20 cellular contexts compared by ENCODE assay signal in genomic region chr18:49863769-49864615, GRCh38. TPM values are rescaled to one million over a fixed set of nuclear protein-coding genes. Genes with fewer than 3 reads are reported as not detected.
DNase-seq lines count a peak whose midpoint lies in the region; ATAC-seq, FAIRE-seq and TF ChIP-seq lines count a peak whose summit lies in the region.
"Had no signal": no experiment of that assay in that cellular context is flagged by ENCODE, and none has a peak within 500 bp of the region (broad histone marks: within the 10 kb centered on the region; RNA-seq: fewer than 3 reads in every experiment).

No MANE protein-coding gene starts in this region.

- intact Hi-C loops in A673 (cut with micrococcal nuclease; ENCODE audit: unreplicated experiment) (loop anchor here (10.0 kb wide), 1 partner anchor 341 kb away; no protein-coding TSS in a partner anchor), K562 (cut with micrococcal nuclease) (loop anchor here (5.0 to 10.0 kb wide), 3 partner anchors 341 to 563 kb away; no protein-coding TSS in a partner anchor), CD14-positive monocyte (cut with micrococcal nuclease) (no loop called here), Right ventricle myocardium inferior (cut with DNase I) (no loop called here)

- 12% methylated on average over 11 of the region's 26 CpGs for whole genome bisulfite sequencing in K562 (ENCODE audit: insufficient coverage, low coverage, missing lambda C conversion rate)
- WGBS in trophoblast cell (ENCODE audit: extremely low coverage, insufficient coverage, insufficient read length), result no CpG with 5 or more reads among the region's 26 CpGs

- no peaks in the 10 kb centered on the region for H4K20me1 ChIP-seq in K562 (replicated peaks; ENCODE audit: control insufficient read depth, insufficient read depth, low read length)

- H3K9ac ChIP-seq in K562 (ENCODE audit: insufficient read depth in 1 of 2, low read depth in 2 of 2, low read length in 2 of 2) (peak overlapping the region in 1 of 2 experiments; percentile 44; a peak in 2 of 4 replicates), trophoblast cell (ENCODE audit: low read length) (no peak overlapping the region)

- BruUV-seq in A673 (replicated peaks; lab: Mats Ljungman, UMichigan), result no TSS peak
- no TSS peak for BruUV-seq in K562 (replicated peaks; lab: Mats Ljungman, UMichigan)

- peak overlapping the region in 1 of 7 donors; percentile 35 for H3K27ac Mint-ChIP-seq in CD14-positive monocyte
- H3K27ac Mint-ChIP-seq: B cell; CD4-positive, alpha-beta memory T cell had no signal

- peak; percentile 72 for FAIRE-seq in K562 (lab: Jason Lieb, UNC)
- FAIRE-seq: D721Med, GM12892, H1 had no signal

- TF ChIP-seq EP300 in K562 (IDR thresholded peaks at IDR 0.05; ENCODE audit: low read length), result no peak

- TF ChIP-seq CTCF in A673 (conservative IDR thresholded peaks at IDR 0.05; ENCODE audit: low read depth, low read length) (peak; percentile 58), K562 (IDR thresholded peaks at IDR 0.05 in 2 of 3, conservative IDR thresholded peaks at IDR 0.05 in 1 of 3; ENCODE audit: insufficient read depth in 2 of 3, low read depth in 1 of 3, low read length in 3 of 3) (peak; percentile 69 to 83 (median 77)), CD14-positive monocyte (IDR thresholded peaks at IDR 0.05) (no peak)

- DNase-seq in A673 (ENCODE audit: low spot score) (peak; percentile 42), NCI-H69 (lab: John Stamatoyannopoulos, UW) (peak; percentile 47), K562 (ENCODE audit: extremely low read depth in 1 of 4, low spot score in 3 of 4) (peak; percentile 51 to 69 (median 59)), trophoblast cell (peak; percentile 68 to 70), CD14-positive monocyte (ENCODE audit: low spot score) (no peak), Right ventricle myocardium inferior (ENCODE audit: missing footprints) (no peak), Kasumi-1 (lab: John Stamatoyannopoulos, UW) (no peak)
- no peak for DNase-seq in activated CD4-positive, CD25-positive, alpha-beta regulatory T cell treated with anti-CD3 and anti-CD28 coated beads, Interleukin-2, amount 50 U/mL, for 72 hours
- DNase-seq: 8988T; ACHN; C1 segment of cervical spinal cord; CD4-positive, alpha-beta memory T cell; DMS153; DND-41; GDM1; HCEC 1CT had no signal

- CTCF ChIA-PET in A673 (lab: Charles Lee), result interaction anchor here (0.6 to 1.3 kb wide), 3 partner anchors 340 to 493 kb away, joined by 3 to 9 read pairs (median 4); no protein-coding TSS in a partner anchor
- CTCF ChIA-PET in K562 (lab: Yijun Ruan, JAX; ENCODE audit: low intra/inter-chr PET ratio), result interaction anchor here (0.6 kb wide), 2 partner anchors 565 to 1621 kb away, joined by 3 to 4 read pairs; no protein-coding TSS in a partner anchor

- H3K27ac ChIP-seq in A673 (ENCODE audit: low read depth, low read length, poor library complexity, severe bottlenecking), result no peak overlapping the region
- no peak overlapping the region for H3K27ac ChIP-seq in K562 (ENCODE audit: extremely low read depth, low read depth, low read length)
- no peak overlapping the region for H3K27ac ChIP-seq in trophoblast cell (ENCODE audit: low read depth, low read length)

- H3K9me3 ChIP-seq in A673 (ENCODE audit: low read depth, low read length, poor library complexity, severe bottlenecking), result no peaks in the 10 kb centered on the region
- H3K9me3 ChIP-seq in K562 (replicated peaks; ENCODE audit: control insufficient read depth, insufficient read depth, low read depth, low read length), result no peaks in the 10 kb centered on the region
- no peaks in the 10 kb centered on the region for H3K9me3 ChIP-seq in trophoblast cell (ENCODE audit: insufficient read depth, low read depth, low read length)

- H3K9me1 ChIP-seq in K562 (ENCODE audit: control insufficient read depth, insufficient read depth, low read length), result no peaks in the 10 kb centered on the region

- H4K8ac ChIP-seq in trophoblast cell (ENCODE audit: low read depth, low read length), result no peak overlapping the region

- no peak overlapping the region for H3K18ac ChIP-seq in trophoblast cell (ENCODE audit: low read length)

- H2BK120ac ChIP-seq in trophoblast cell (ENCODE audit: insufficient read depth, low read length, poor library complexity), result no peak overlapping the region

- H3K14ac ChIP-seq in trophoblast cell (ENCODE audit: low read length), result no peak overlapping the region

- in situ Hi-C loops in K562 (cut with MboI), result loop anchor here (5.0 to 25.0 kb wide), 2 partner anchors 352 to 1177 kb away; no protein-coding TSS in a partner anchor

- no peak overlapping the region for H4K91ac ChIP-seq in trophoblast cell (ENCODE audit: low read depth, low read length)

- H3K4me1 Mint-ChIP-seq in CD14-positive monocyte, result no peaks in the 10 kb centered on the region
- H3K4me1 Mint-ChIP-seq: B cell; CD4-positive, alpha-beta memory T cell had no signal

- peak overlapping the region; percentile 63 for H3K4me2 ChIP-seq in K562 (ENCODE audit: insufficient read depth, low read length)
- H3K4me2 ChIP-seq in trophoblast cell (ENCODE audit: low read length), result no peak overlapping the region

- peaks cover 0 to 2% (median 0%) of the 10 kb centered on the region in 7 donors for H3K9me3 Mint-ChIP-seq in CD14-positive monocyte
- H3K9me3 Mint-ChIP-seq: CD4-positive, alpha-beta memory T cell had no signal

- no peak overlapping the region for H3K23ac ChIP-seq in trophoblast cell (ENCODE audit: low read length)

- no peak overlapping the region for H2BK5ac ChIP-seq in trophoblast cell (ENCODE audit: low read depth, low read length, poor library complexity)

- no peak overlapping the region for H4K12ac ChIP-seq in trophoblast cell (ENCODE audit: low read depth, low read length)

- H3K36me3 Mint-ChIP-seq in CD14-positive monocyte, result no peaks in the 10 kb centered on the region
- H3K36me3 Mint-ChIP-seq: CD4-positive, alpha-beta memory T cell had no signal

- TF ChIP-seq POLR2A in K562 (conservative IDR thresholded peaks at IDR 0.05), result no peak

- ATAC-seq in K562, result peak; percentile 98
- no peak for ATAC-seq in Right ventricle myocardium inferior

- TF ChIP-seq RAD21 in K562 (CRISPR knock-in tag; conservative IDR thresholded peaks at IDR 0.05 in 1 of 2, IDR thresholded peaks at IDR 0.05 in 1 of 2), result peak; percentile 64 to 81

- H3K4me3 Mint-ChIP-seq in CD14-positive monocyte, result no peak overlapping the region
- H3K4me3 Mint-ChIP-seq: B cell; CD4-positive, alpha-beta memory T cell had no signal

- H2AK5ac ChIP-seq in trophoblast cell (ENCODE audit: low read length), result no peak overlapping the region

- H2AFZ ChIP-seq in K562 (ENCODE audit: low read depth, low read length) (peak overlapping the region; percentile 96), trophoblast cell (ENCODE audit: insufficient read depth, low read length, poor library complexity) (no peak overlapping the region)

- no peak overlapping the region for H3K4ac ChIP-seq in trophoblast cell (ENCODE audit: low read depth, low read length)

- POLR2A ChIA-PET in A673 (lab: Charles Lee; ENCODE audit: low non-redundant PET), result no interaction called here
- POLR2A ChIA-PET in K562 (lab: Yijun Ruan, JAX), result interaction anchor here (0.6 to 1.0 kb wide), 4 partner anchors 17 to 553 kb away, joined by 3 to 4 read pairs (median 3); no protein-coding TSS in a partner anchor

- peaks cover 2 to 7% (median 2%) of the 10 kb centered on the region in 3 donors for H3K27me3 Mint-ChIP-seq in CD14-positive monocyte (ENCODE audit: low read depth in 3 of 3)

- H3K4me3 ChIP-seq in A673 (ENCODE audit: low read depth, low read length, poor library complexity, severe bottlenecking), result no peak overlapping the region
- peak overlapping the region; percentile 16; the same call in 1 of the 2 replicates for H3K4me3 ChIP-seq in K562
- no peak overlapping the region for H3K4me3 ChIP-seq in trophoblast cell (ENCODE audit: low read depth, low read length)

- H3K79me1 ChIP-seq in trophoblast cell (ENCODE audit: low read length), result no peaks in the 10 kb centered on the region

- no peaks in the 10 kb centered on the region for H3K36me3 ChIP-seq in A673 (ENCODE audit: insufficient read depth, low read length, poor library complexity, severe bottlenecking)
- no peaks in the 10 kb centered on the region for H3K36me3 ChIP-seq in K562 (ENCODE audit: control insufficient read depth, insufficient read depth, low read length)
- H3K36me3 ChIP-seq in trophoblast cell (ENCODE audit: control insufficient read depth in 1 of 2, insufficient read depth in 2 of 2, low read length in 2 of 2), result peaks cover 0 to 4% of the 10 kb centered on the region in 2 experiments

- no peak overlapping the region for H2BK12ac ChIP-seq in trophoblast cell (ENCODE audit: low read length)

- H3K4me1 ChIP-seq in A673 (ENCODE audit: insufficient read depth, low read length, poor library complexity, severe bottlenecking) (no peaks in the 10 kb centered on the region), K562 (replicated peaks in 1 of 2; ENCODE audit: control insufficient read depth in 2 of 2, insufficient read depth in 2 of 2, low read length in 2 of 2) (peaks cover 3 to 5% of the 10 kb centered on the region in 2 experiments; a peak in 3 of 5 replicates), trophoblast cell (ENCODE audit: control insufficient read depth in 1 of 2, insufficient read depth in 2 of 2, low read length in 2 of 2) (peaks cover 3 to 9% of the 10 kb centered on the region in 2 experiments)

- H3K27me3 ChIP-seq in A673 (replicated peaks; ENCODE audit: insufficient read depth, low read depth, low read length, poor library complexity), result no peaks in the 10 kb centered on the region
- peaks cover 0 to 29% of the 10 kb centered on the region in 2 experiments; a peak in 4 of 5 replicates for H3K27me3 ChIP-seq in K562 (ENCODE audit: control insufficient read depth in 2 of 2, insufficient read depth in 2 of 2, low read length in 2 of 2)
- no peaks in the 10 kb centered on the region for H3K27me3 ChIP-seq in trophoblast cell (ENCODE audit: insufficient read depth, low read length)

- no peaks in the 10 kb centered on the region for H3K79me2 ChIP-seq in K562 (ENCODE audit: control insufficient read depth, insufficient read depth, low read length)
- H3K79me2 ChIP-seq in trophoblast cell (ENCODE audit: control insufficient read depth, insufficient read depth, low read length, poor library complexity), result no peaks in the 10 kb centered on the region

RNA-seq across cellular contexts. Expression of gene ACAA2, which starts 50.7 kb away (rescaled TPM):
- 51.1 and 60.6 TPM in 2 replicates for total RNA-seq in A673 (2021)
- total RNA-seq in K562 (2011; cell fraction: chromatin; rRNA removed; ENCODE audit: low replicate concordance), result 2.3 and 7.6 TPM in 2 replicates
- 2.2 and 4.6 TPM in 2 replicates for total RNA-seq in K562 (2011; cell fraction: nucleolus; rRNA removed)
- total RNA-seq in K562 (2011; cell fraction: nucleoplasm; rRNA removed), result 5.1 and 8.6 TPM in 2 replicates
- 15.6 and 17.6 TPM in 2 replicates for total RNA-seq in K562 (2014; rRNA removed)
- total RNA-seq in K562 (2014; rRNA removed; fragmentation: Illumina TruSeq; extraction: Trizol), result 26.6 and 28.4 TPM in 2 replicates
- 21.4 and 22.3 TPM in 2 replicates for total RNA-seq in K562 (2015; rRNA removed; fragmentation: Illumina TruSeq; extraction: Trizol)
- 21.5 and 22.4 TPM in 2 replicates for total RNA-seq in K562 (2021)
- 13.2 and 13.3 TPM in 2 replicates for polyA plus RNA-seq in K562 (2011; rRNA removed)
- 4.1 and 11.4 TPM in 2 replicates for polyA plus RNA-seq in K562 (2011; cell fraction: cytosol; rRNA removed)
- polyA plus RNA-seq in K562 (2011; cell fraction: nucleus; rRNA removed), result 4.7 and 7.5 TPM in 2 replicates
- polyA plus RNA-seq in K562 (2012), result 27.9 and 45.3 TPM in 2 replicates
- polyA plus RNA-seq in K562 (2014; fragmentation: Illumina TruSeq; extraction: Trizol), result 17.6 and 23.3 TPM in 2 replicates
- 10 to 100 TPM; 21.7 to 31.5 TPM for polyA plus RNA-seq in K562 (2014; fragmentation: Nextera tagmentation; extraction: Ambion mirVana)
- 13.2 and 15.0 TPM in 2 replicates for polyA plus RNA-seq in K562 (2014; rRNA removed)
- 15.6 and 18.9 TPM in 2 replicates for polyA minus RNA-seq in K562 (2011; rRNA and poly(A)+ RNA removed)
- polyA minus RNA-seq in K562 (2011; cell fraction: cytosol; rRNA and poly(A)+ RNA removed), result 4.8 and 5.5 TPM in 2 replicates
- polyA minus RNA-seq in K562 (2011; cell fraction: nucleus; rRNA and poly(A)+ RNA removed), result 1.5 and 3.8 TPM in 2 replicates
- 35.9 and 37.6 TPM in 2 replicates for polyA plus RNA-seq in trophoblast cell (2013)
- polyA plus RNA-seq in CD14-positive monocyte, result 100 to 1,000 TPM in 1 of 2 donors, 10 to 100 TPM in 1; 97.6 to 109 TPM
- 441 TPM for total RNA-seq in Right ventricle myocardium inferior

Comparison
In these comparisons a context has a peak if more than half of its experiments do, and no peak if none do; other contexts are left out.
1. DNase-seq: peak in A673 (single experiment), NCI-H69 (single experiment), K562 (4 of 4) and trophoblast cell (2 of 2); none in CD14-positive monocyte (single experiment), Right ventricle myocardium inferior (single experiment), Kasumi-1 (0 of 2) and activated CD4-positive, CD25-positive, alpha-beta regulatory T cell treated with anti-CD3 and anti-CD28 coated beads, Interleukin-2, amount 50 U/mL, for 72 hours (single experiment).
2. intact Hi-C loops: an anchor here in A673 (10.0 kb wide) and K562 (5.0 to 10.0 kb wide); none called in CD14-positive monocyte and Right ventricle myocardium inferior.